Comparison of ENCODE assay signal across 1 cellular context in the genomic region with DNA sequence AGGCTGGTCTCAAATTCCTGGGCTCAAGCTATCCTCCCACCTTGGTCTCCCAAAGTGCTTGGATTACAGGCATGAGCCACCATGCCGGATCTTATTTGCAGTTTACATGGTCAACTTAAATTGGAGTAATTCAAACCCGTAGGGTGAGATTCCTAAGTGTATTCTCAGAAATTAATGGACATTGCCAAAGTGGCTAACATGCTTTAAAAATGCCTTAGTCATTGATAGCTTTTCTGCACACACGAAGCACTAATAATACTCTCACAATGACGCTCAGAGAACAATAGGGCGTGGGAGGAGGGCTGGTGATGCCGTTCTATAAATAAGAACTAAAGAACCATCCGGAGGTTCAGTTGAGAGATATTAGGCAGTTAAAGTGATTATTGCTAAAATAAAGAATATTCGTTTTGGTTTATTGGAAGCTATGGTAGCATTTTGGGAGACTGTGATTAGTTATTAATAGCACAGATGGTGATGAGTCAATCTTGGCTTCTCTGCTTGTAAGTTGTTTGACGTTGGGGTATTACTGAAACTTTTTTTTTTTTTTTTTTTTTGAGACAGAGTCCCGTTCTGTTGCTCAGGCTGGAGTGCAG.
TF ChIP-seq lines count a peak whose summit lies in the region.

No MANE protein-coding gene starts in this region.

TF ChIP-seq in GM12878, 131 proteins besides CTCF, POLR2A, EP300 and RAD21 (continued from another document and continues in another):
- TF ChIP-seq, protein P1, sequence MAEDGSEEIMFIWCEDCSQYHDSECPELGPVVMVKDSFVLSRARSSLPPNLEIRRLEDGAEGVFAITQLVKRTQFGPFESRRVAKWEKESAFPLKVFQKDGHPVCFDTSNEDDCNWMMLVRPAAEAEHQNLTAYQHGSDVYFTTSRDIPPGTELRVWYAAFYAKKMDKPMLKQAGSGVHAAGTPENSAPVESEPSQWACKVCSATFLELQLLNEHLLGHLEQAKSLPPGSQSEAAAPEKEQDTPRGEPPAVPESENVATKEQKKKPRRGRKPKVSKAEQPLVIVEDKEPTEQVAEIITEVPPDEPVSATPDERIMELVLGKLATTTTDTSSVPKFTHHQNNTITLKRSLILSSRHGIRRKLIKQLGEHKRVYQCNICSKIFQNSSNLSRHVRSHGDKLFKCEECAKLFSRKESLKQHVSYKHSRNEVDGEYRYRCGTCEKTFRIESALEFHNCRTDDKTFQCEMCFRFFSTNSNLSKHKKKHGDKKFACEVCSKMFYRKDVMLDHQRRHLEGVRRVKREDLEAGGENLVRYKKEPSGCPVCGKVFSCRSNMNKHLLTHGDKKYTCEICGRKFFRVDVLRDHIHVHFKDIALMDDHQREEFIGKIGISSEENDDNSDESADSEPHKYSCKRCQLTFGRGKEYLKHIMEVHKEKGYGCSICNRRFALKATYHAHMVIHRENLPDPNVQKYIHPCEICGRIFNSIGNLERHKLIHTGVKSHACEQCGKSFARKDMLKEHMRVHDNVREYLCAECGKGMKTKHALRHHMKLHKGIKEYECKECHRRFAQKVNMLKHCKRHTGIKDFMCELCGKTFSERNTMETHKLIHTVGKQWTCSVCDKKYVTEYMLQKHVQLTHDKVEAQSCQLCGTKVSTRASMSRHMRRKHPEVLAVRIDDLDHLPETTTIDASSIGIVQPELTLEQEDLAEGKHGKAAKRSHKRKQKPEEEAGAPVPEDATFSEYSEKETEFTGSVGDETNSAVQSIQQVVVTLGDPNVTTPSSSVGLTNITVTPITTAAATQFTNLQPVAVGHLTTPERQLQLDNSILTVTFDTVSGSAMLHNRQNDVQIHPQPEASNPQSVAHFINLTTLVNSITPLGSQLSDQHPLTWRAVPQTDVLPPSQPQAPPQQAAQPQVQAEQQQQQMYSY (CRISPR knock-in tag; IDR thresholded peaks at IDR 0.05): no peak
- TF ChIP-seq, protein P2, sequence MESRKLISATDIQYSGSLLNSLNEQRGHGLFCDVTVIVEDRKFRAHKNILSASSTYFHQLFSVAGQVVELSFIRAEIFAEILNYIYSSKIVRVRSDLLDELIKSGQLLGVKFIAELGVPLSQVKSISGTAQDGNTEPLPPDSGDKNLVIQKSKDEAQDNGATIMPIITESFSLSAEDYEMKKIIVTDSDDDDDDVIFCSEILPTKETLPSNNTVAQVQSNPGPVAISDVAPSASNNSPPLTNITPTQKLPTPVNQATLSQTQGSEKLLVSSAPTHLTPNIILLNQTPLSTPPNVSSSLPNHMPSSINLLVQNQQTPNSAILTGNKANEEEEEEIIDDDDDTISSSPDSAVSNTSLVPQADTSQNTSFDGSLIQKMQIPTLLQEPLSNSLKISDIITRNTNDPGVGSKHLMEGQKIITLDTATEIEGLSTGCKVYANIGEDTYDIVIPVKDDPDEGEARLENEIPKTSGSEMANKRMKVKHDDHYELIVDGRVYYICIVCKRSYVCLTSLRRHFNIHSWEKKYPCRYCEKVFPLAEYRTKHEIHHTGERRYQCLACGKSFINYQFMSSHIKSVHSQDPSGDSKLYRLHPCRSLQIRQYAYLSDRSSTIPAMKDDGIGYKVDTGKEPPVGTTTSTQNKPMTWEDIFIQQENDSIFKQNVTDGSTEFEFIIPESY (IDR thresholded peaks at IDR 0.05): no peak
- TF ChIP-seq, protein P3, sequence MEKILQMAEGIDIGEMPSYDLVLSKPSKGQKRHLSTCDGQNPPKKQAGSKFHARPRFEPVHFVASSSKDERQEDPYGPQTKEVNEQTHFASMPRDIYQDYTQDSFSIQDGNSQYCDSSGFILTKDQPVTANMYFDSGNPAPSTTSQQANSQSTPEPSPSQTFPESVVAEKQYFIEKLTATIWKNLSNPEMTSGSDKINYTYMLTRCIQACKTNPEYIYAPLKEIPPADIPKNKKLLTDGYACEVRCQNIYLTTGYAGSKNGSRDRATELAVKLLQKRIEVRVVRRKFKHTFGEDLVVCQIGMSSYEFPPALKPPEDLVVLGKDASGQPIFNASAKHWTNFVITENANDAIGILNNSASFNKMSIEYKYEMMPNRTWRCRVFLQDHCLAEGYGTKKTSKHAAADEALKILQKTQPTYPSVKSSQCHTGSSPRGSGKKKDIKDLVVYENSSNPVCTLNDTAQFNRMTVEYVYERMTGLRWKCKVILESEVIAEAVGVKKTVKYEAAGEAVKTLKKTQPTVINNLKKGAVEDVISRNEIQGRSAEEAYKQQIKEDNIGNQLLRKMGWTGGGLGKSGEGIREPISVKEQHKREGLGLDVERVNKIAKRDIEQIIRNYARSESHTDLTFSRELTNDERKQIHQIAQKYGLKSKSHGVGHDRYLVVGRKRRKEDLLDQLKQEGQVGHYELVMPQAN (conservative IDR thresholded peaks at IDR 0.05): no peak
- TF ChIP-seq GABPA (IDR thresholded peaks at IDR 0.05; ENCODE audit: low read depth) (no peak), CHD2 (IDR thresholded peaks at IDR 0.05; ENCODE audit: borderline replicate concordance, low read depth, low read length) (no peak), CHD1 (IDR thresholded peaks at IDR 0.05; ENCODE audit: low read depth, low read length) (no peak), RAD51 (IDR thresholded peaks at IDR 0.05) (no peak), JUND (IDR thresholded peaks at IDR 0.05; ENCODE audit: low read depth, low read length) (no peak), SUZ12 (IDR thresholded peaks at IDR 0.05; ENCODE audit: unreplicated experiment) (no peak), PML (IDR thresholded peaks at IDR 0.05; ENCODE audit: low read length) (no peak), FOS (IDR thresholded peaks at IDR 0.05; ENCODE audit: borderline replicate concordance, extremely low read depth, insufficient read length) (no peak), KAT2A (conservative IDR thresholded peaks at IDR 0.05; ENCODE audit: control insufficient read depth, low read depth, low read length) (no peak), SREBF2 (IDR thresholded peaks at IDR 0.05; ENCODE audit: low read length) (no peak), NFIC (IDR thresholded peaks at IDR 0.05; ENCODE audit: low read depth, low read length) (0 out of 2 replicates have a peak, but pooled peaks have one; percentile 36), MTA2 (IDR thresholded peaks at IDR 0.05; ENCODE audit: low read depth) (peak; percentile 81; the same call in 1 of the 2 replicates), SPI1 (IDR thresholded peaks at IDR 0.05; ENCODE audit: borderline replicate concordance, insufficient read depth, low read depth, low read length) (no peak), ZZZ3 (IDR thresholded peaks at IDR 0.05; ENCODE audit: control insufficient read depth, insufficient read length, low read depth) (no peak), MXI1 (IDR thresholded peaks at IDR 0.05; ENCODE audit: low read depth, low read length) (no peak), HDAC2 (IDR thresholded peaks at IDR 0.05) (no peak), ZBED1 (IDR thresholded peaks at IDR 0.05; ENCODE audit: borderline replicate concordance) (no peak), POLR2AphosphoS2 (IDR thresholded peaks at IDR 0.05; ENCODE audit: low read depth, low read length) (no peak), MYC (IDR thresholded peaks at IDR 0.05; ENCODE audit: insufficient read depth, insufficient read length, insufficient replicate concordance, low read length, severe bottlenecking) (no peak), ZNF274 (IDR thresholded peaks at IDR 0.05; ENCODE audit: insufficient read depth, insufficient read length) (no peak), IRF4 (IDR thresholded peaks at IDR 0.05; ENCODE audit: low read depth, low read length) (no peak), MEF2B (IDR thresholded peaks at IDR 0.05; ENCODE audit: partially characterized antibody, poor library complexity, severe bottlenecking) (peak; percentile 91), TARDBP (IDR thresholded peaks at IDR 0.05; ENCODE audit: borderline replicate concordance) (no peak), BCL11A (IDR thresholded peaks at IDR 0.05; ENCODE audit: low read depth, low read length) (peak; percentile 93), CREM (IDR thresholded peaks at IDR 0.05; ENCODE audit: low read depth) (peak; percentile 55), ZNF622 (IDR thresholded peaks at IDR 0.05) (no peak), ZNF384 (IDR thresholded peaks at IDR 0.05; ENCODE audit: borderline replicate concordance, low read depth, low read length) (peak; percentile 59; the same call in 1 of the 2 replicates), ZSCAN29 (IDR thresholded peaks at IDR 0.05) (0 out of 2 replicates have a peak, but pooled peaks have one; percentile 38), SMARCA5 (IDR thresholded peaks at IDR 0.05) (no peak), LARP7 (IDR thresholded peaks at IDR 0.05) (no peak)
- TF ChIP-seq, protein P4, sequence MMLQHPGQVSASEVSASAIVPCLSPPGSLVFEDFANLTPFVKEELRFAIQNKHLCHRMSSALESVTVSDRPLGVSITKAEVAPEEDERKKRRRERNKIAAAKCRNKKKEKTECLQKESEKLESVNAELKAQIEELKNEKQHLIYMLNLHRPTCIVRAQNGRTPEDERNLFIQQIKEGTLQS (IDR thresholded peaks at IDR 0.05; ENCODE audit: borderline replicate concordance, extremely low read depth, low read depth, low read length): no peak
- TF ChIP-seq, protein P5, sequence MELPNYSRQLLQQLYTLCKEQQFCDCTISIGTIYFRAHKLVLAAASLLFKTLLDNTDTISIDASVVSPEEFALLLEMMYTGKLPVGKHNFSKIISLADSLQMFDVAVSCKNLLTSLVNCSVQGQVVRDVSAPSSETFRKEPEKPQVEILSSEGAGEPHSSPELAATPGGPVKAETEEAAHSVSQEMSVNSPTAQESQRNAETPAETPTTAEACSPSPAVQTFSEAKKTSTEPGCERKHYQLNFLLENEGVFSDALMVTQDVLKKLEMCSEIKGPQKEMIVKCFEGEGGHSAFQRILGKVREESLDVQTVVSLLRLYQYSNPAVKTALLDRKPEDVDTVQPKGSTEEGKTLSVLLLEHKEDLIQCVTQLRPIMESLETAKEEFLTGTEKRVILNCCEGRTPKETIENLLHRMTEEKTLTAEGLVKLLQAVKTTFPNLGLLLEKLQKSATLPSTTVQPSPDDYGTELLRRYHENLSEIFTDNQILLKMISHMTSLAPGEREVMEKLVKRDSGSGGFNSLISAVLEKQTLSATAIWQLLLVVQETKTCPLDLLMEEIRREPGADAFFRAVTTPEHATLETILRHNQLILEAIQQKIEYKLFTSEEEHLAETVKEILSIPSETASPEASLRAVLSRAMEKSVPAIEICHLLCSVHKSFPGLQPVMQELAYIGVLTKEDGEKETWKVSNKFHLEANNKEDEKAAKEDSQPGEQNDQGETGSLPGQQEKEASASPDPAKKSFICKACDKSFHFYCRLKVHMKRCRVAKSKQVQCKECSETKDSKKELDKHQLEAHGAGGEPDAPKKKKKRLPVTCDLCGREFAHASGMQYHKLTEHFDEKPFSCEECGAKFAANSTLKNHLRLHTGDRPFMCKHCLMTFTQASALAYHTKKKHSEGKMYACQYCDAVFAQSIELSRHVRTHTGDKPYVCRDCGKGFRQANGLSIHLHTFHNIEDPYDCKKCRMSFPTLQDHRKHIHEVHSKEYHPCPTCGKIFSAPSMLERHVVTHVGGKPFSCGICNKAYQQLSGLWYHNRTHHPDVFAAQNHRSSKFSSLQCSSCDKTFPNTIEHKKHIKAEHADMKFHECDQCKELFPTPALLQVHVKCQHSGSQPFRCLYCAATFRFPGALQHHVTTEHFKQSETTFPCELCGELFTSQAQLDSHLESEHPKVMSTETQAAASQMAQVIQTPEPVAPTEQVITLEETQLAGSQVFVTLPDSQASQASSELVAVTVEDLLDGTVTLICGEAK (IDR thresholded peaks at IDR 0.05; ENCODE audit: borderline replicate concordance): no peak
- TF ChIP-seq, protein P6, sequence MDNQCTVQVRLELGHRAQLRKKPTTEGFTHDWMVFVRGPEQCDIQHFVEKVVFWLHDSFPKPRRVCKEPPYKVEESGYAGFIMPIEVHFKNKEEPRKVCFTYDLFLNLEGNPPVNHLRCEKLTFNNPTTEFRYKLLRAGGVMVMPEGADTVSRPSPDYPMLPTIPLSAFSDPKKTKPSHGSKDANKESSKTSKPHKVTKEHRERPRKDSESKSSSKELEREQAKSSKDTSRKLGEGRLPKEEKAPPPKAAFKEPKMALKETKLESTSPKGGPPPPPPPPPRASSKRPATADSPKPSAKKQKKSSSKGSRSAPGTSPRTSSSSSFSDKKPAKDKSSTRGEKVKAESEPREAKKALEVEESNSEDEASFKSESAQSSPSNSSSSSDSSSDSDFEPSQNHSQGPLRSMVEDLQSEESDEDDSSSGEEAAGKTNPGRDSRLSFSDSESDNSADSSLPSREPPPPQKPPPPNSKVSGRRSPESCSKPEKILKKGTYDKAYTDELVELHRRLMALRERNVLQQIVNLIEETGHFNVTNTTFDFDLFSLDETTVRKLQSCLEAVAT (IDR thresholded peaks at IDR 0.05): no peak
- TF ChIP-seq, protein P7, sequence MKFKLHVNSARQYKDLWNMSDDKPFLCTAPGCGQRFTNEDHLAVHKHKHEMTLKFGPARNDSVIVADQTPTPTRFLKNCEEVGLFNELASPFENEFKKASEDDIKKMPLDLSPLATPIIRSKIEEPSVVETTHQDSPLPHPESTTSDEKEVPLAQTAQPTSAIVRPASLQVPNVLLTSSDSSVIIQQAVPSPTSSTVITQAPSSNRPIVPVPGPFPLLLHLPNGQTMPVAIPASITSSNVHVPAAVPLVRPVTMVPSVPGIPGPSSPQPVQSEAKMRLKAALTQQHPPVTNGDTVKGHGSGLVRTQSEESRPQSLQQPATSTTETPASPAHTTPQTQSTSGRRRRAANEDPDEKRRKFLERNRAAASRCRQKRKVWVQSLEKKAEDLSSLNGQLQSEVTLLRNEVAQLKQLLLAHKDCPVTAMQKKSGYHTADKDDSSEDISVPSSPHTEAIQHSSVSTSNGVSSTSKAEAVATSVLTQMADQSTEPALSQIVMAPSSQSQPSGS (IDR thresholded peaks at IDR 0.05; ENCODE audit: low read length): peak; percentile 69
- TF ChIP-seq, protein P8, sequence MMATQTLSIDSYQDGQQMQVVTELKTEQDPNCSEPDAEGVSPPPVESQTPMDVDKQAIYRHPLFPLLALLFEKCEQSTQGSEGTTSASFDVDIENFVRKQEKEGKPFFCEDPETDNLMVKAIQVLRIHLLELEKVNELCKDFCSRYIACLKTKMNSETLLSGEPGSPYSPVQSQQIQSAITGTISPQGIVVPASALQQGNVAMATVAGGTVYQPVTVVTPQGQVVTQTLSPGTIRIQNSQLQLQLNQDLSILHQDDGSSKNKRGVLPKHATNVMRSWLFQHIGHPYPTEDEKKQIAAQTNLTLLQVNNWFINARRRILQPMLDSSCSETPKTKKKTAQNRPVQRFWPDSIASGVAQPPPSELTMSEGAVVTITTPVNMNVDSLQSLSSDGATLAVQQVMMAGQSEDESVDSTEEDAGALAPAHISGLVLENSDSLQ (IDR thresholded peaks at IDR 0.05): no peak
- TF ChIP-seq, protein P9, sequence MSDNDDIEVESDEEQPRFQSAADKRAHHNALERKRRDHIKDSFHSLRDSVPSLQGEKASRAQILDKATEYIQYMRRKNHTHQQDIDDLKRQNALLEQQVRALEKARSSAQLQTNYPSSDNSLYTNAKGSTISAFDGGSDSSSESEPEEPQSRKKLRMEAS (IDR thresholded peaks at IDR 0.05; ENCODE audit: low read depth, low read length): no peak
